In genomic region chr11:62575837-62576236, GRCh38 we compare ENCODE assay signal across 1 cellular context.
TF ChIP-seq lines count a peak whose summit lies in the region.

No MANE protein-coding gene starts in this region.

TF ChIP-seq in HCT116, 20 proteins besides CTCF, POLR2A, EP300 and RAD21 (continued from another document):
- TF ChIP-seq SP1 (IDR thresholded peaks at IDR 0.05; ENCODE audit: low read depth) (no peak), MAX (IDR thresholded peaks at IDR 0.05) (no peak), ELF1 (IDR thresholded peaks at IDR 0.05; ENCODE audit: borderline replicate concordance, low read depth) (no peak), REST (IDR thresholded peaks at IDR 0.05; ENCODE audit: low read depth) (no peak), YY1 (IDR thresholded peaks at IDR 0.05; ENCODE audit: extremely low read depth, insufficient replicate concordance, low read depth, low read length) (no peak), POLR2AphosphoS5 (IDR thresholded peaks at IDR 0.05; ENCODE audit: low read depth, low read length) (no peak), ZFX (IDR thresholded peaks at IDR 0.05) (no peak), EZH2 (IDR thresholded peaks at IDR 0.05) (no peak), ZBTB33 (IDR thresholded peaks at IDR 0.05; ENCODE audit: extremely low read depth, insufficient replicate concordance, low read length) (no peak), TCF7L2 (IDR thresholded peaks at IDR 0.05; ENCODE audit: borderline replicate concordance, extremely low read depth, insufficient read depth, insufficient read length) (no peak), SRF (IDR thresholded peaks at IDR 0.05; ENCODE audit: low read depth) (no peak), EZH2phosphoT487 (IDR thresholded peaks at IDR 0.05; ENCODE audit: borderline replicate concordance) (no peak), EGR1 (IDR thresholded peaks at IDR 0.05; ENCODE audit: low read depth) (no peak), CEBPB (IDR thresholded peaks at IDR 0.05; ENCODE audit: low read depth) (no peak), JUND (IDR thresholded peaks at IDR 0.05) (no peak), CBX3 (IDR thresholded peaks at IDR 0.05; ENCODE audit: low read depth) (no peak)
